ENCODE assay signal across 1 cellular context in the genomic region with DNA sequence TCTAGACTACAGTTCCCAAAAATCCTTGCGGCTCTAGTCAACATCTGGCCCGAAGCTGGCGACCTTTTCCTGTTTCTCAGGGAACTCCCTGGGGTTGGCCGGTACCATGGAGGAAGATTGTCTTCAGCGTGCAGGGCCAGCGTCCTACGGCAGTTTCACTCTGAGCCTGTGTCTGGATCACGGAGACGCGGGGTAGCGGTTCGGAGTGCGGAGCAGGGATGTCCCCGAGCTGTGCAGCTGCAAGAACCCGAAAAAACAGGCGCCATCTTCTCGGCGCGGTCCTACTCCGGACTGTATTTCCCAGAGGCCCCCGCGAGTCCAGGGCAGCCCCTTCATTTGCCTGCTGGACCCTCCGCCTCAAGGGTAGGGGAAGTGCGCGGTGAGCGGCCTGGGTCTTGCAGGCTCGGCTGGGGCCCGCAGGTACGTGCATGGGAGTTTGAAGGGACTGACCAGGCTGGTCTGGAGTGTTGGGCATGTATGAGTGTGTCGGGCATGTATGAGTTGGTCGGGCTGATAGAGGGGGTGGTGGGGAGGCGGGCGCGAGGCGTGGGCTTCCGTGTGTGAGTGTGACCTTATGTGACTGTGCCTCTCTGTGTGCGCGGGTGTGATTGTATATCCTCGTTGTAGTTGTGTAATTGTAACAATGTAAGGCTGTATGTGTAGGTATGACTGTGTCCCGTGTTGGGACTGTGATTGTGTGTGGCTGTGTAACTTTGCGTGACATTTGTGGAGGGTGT.
TF ChIP-seq lines count a peak whose summit lies in the region.

ZNF383 (plus strand) TSS at position 360 of the 737 bp plus-strand sequence. CDS start 12,240 bp downstream, outside the sequence.

TF ChIP-seq in SK-N-SH, 30 proteins besides CTCF, POLR2A, EP300 and RAD21 (continued from another document):
- TF ChIP-seq, protein P1, sequence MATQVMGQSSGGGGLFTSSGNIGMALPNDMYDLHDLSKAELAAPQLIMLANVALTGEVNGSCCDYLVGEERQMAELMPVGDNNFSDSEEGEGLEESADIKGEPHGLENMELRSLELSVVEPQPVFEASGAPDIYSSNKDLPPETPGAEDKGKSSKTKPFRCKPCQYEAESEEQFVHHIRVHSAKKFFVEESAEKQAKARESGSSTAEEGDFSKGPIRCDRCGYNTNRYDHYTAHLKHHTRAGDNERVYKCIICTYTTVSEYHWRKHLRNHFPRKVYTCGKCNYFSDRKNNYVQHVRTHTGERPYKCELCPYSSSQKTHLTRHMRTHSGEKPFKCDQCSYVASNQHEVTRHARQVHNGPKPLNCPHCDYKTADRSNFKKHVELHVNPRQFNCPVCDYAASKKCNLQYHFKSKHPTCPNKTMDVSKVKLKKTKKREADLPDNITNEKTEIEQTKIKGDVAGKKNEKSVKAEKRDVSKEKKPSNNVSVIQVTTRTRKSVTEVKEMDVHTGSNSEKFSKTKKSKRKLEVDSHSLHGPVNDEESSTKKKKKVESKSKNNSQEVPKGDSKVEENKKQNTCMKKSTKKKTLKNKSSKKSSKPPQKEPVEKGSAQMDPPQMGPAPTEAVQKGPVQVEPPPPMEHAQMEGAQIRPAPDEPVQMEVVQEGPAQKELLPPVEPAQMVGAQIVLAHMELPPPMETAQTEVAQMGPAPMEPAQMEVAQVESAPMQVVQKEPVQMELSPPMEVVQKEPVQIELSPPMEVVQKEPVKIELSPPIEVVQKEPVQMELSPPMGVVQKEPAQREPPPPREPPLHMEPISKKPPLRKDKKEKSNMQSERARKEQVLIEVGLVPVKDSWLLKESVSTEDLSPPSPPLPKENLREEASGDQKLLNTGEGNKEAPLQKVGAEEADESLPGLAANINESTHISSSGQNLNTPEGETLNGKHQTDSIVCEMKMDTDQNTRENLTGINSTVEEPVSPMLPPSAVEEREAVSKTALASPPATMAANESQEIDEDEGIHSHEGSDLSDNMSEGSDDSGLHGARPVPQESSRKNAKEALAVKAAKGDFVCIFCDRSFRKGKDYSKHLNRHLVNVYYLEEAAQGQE (IDR thresholded peaks at IDR 0.05; ENCODE audit: low read depth, low read length): 0 out of 2 replicates have a peak, but pooled peaks have one; percentile 50
- no peak for TF ChIP-seq FOXJ3 (CRISPR knock-in tag; IDR thresholded peaks at IDR 0.05)
- peak; percentile 88 for TF ChIP-seq MXI1 (IDR thresholded peaks at IDR 0.05; ENCODE audit: low read depth, low read length)
- no peak; the same call in 1 of the 2 replicates for TF ChIP-seq RCOR1 (IDR thresholded peaks at IDR 0.05; ENCODE audit: low read length)
